ENCODE assay signal across 11 cellular contexts in genomic region chr9:15430920-15431844, GRCh38. TPM values are rescaled to one million over a fixed set of nuclear protein-coding genes. Genes with fewer than 3 reads are reported as not detected.
DNase-seq lines count a peak whose midpoint lies in the region; ATAC-seq and TF ChIP-seq lines count a peak whose summit lies in the region.
"Had no signal": no experiment of that assay in that cellular context is flagged by ENCODE, and none has a peak within 500 bp of the region (broad histone marks: within the 10 kb centered on the region; RNA-seq: fewer than 3 reads in every experiment).

No MANE protein-coding gene starts in this region.

- H3K36me3 ChIP-seq in mucosa of descending colon (ENCODE audit: low read depth): no peaks in the 10 kb centered on the region

- no peak overlapping the region for H3K4me3 ChIP-seq in mucosa of descending colon

- DNase-seq in DMS79 (lab: John Stamatoyannopoulos, UW) (peak; percentile 81), M059J (ENCODE audit: low read depth) (peak; percentile 5), mucosa of descending colon (peak; percentile 48 to 60 (median 58))
- DNase-seq in effector memory CD8-positive, alpha-beta T cell: no peak
- DNase-seq in activated naive CD4-positive, alpha-beta T cell treated with anti-CD3 and anti-CD28 coated beads, Interleukin-2, amount 10 ng/mL, durations not matched to agents 7 days and 5 days: no peak
- DNase-seq: GF-D8; islet precursor cell; NK-92 treated with Interleukin-12 subunit alpha and Interleukin-12 subunit beta, amount 100 ng/mL, for 24 hours had no signal

- CTCF ChIA-PET in activated naive CD4-positive, alpha-beta T cell treated with anti-CD3 and anti-CD28 coated beads, Interleukin-2, amount 10 ng/mL, durations not matched to agents 7 days and 5 days (lab: Charles Lee): interaction anchor here (1.0 to 1.4 kb wide), 3 partner anchors 8 to 77 kb away, joined by 3 read pairs; partner anchors contain the start of gene SNAPC3

- no peak for ATAC-seq in effector memory CD8-positive, alpha-beta T cell (replicated peaks)
- ATAC-seq in mucosa of descending colon (peak; percentile 90), HG03095 (IDR thresholded peaks at IDR 0.05; ENCODE audit: unreplicated experiment) (no peak), GM18505 (IDR thresholded peaks at IDR 0.05; ENCODE audit: unreplicated experiment) (no peak), GM21786 (IDR thresholded peaks at IDR 0.05; ENCODE audit: unreplicated experiment) (no peak)

- intact Hi-C loops in mucosa of descending colon (cut with DNase I, micrococcal nuclease): no loop called here

- peaks cover 35 to 47% of the 10 kb centered on the region in 2 donors for H3K4me1 Mint-ChIP-seq in effector memory CD8-positive, alpha-beta T cell (ENCODE audit: low read depth in 2 of 2)
- H3K4me1 Mint-ChIP-seq in activated naive CD4-positive, alpha-beta T cell treated with anti-CD3 and anti-CD28 coated beads, Interleukin-2, amount 10 ng/mL, durations not matched to agents 7 days and 5 days: peaks cover 33% of the 10 kb centered on the region

- no peak for TF ChIP-seq CTCF in mucosa of descending colon (IDR thresholded peaks at IDR 0.05)

- H3K4me1 ChIP-seq in mucosa of descending colon (ENCODE audit: low read depth): peaks cover 31% of the 10 kb centered on the region

- no peaks in the 10 kb centered on the region for H3K9me3 Mint-ChIP-seq in effector memory CD8-positive, alpha-beta T cell
- no peaks in the 10 kb centered on the region for H3K9me3 Mint-ChIP-seq in activated naive CD4-positive, alpha-beta T cell treated with anti-CD3 and anti-CD28 coated beads, Interleukin-2, amount 10 ng/mL, durations not matched to agents 7 days and 5 days

- H3K27me3 Mint-ChIP-seq in effector memory CD8-positive, alpha-beta T cell: no peaks in the 10 kb centered on the region
- H3K27me3 Mint-ChIP-seq in activated naive CD4-positive, alpha-beta T cell treated with anti-CD3 and anti-CD28 coated beads, Interleukin-2, amount 10 ng/mL, durations not matched to agents 7 days and 5 days: no peaks in the 10 kb centered on the region

- H3K27ac Mint-ChIP-seq in effector memory CD8-positive, alpha-beta T cell: peak overlapping the region; percentile 4 to 95
- H3K27ac Mint-ChIP-seq in activated naive CD4-positive, alpha-beta T cell treated with anti-CD3 and anti-CD28 coated beads, Interleukin-2, amount 10 ng/mL, durations not matched to agents 7 days and 5 days: no peak overlapping the region

- no peak for TF ChIP-seq POLR2A in GM18505 (IDR thresholded peaks at IDR 0.05; ENCODE audit: borderline replicate concordance, extremely low read depth, insufficient read depth, insufficient read length)

- no peak overlapping the region for H3K4me3 Mint-ChIP-seq in effector memory CD8-positive, alpha-beta T cell
- H3K4me3 Mint-ChIP-seq in activated naive CD4-positive, alpha-beta T cell treated with anti-CD3 and anti-CD28 coated beads, Interleukin-2, amount 10 ng/mL, durations not matched to agents 7 days and 5 days: no peak overlapping the region

- H3K9me3 ChIP-seq in mucosa of descending colon: no peaks in the 10 kb centered on the region

- H3K36me3 Mint-ChIP-seq in effector memory CD8-positive, alpha-beta T cell (ENCODE audit: insufficient read depth): peaks cover 55% of the 10 kb centered on the region
- peaks cover 53% of the 10 kb centered on the region for H3K36me3 Mint-ChIP-seq in activated naive CD4-positive, alpha-beta T cell treated with anti-CD3 and anti-CD28 coated beads, Interleukin-2, amount 10 ng/mL, durations not matched to agents 7 days and 5 days

RNA-seq across cellular contexts. Expression of gene SNAPC3, which starts 8.5 kb away (rescaled TPM):
- total RNA-seq in M059J (2014; rRNA removed; shearing (Covaris generic)): 30.7 and 45.6 TPM in 2 replicates
- 10 to 100 TPM; 32.2 to 44.9 (median 44.5) TPM for total RNA-seq in mucosa of descending colon

Comparison
In these comparisons a context has a peak if more than half of its experiments do, and no peak if none do; other contexts are left out.
1. DNase-seq: peak in DMS79 (single experiment), M059J (single experiment) and mucosa of descending colon (3 of 3); none in effector memory CD8-positive, alpha-beta T cell (0 of 3) and activated naive CD4-positive, alpha-beta T cell treated with anti-CD3 and anti-CD28 coated beads, Interleukin-2, amount 10 ng/mL, durations not matched to agents 7 days and 5 days (single experiment).